ENCODE assay signal across 35 cellular contexts in the genomic region with DNA sequence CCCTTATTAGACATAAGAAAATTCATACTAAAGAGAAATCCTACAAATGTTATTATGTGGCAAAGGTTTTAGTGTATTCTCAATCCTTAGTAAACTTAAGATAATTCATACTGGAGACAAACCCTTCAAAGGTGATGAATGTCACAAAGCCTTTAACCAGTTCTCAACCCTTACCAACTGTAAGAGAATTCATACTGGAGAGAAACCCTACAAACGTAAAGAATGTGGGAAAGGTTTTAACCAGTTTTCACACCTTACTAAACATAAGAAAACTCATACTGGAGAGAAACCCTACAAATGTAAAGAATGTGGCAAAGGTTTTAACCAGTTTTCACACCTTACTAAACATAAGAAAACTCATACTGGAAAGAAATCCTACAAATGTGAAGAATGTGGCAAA.
"Had no signal": no experiment of that assay in that cellular context is flagged by ENCODE, and none has a peak within 500 bp of the region (broad histone marks: within the 10 kb centered on the region; RNA-seq: fewer than 3 reads in every experiment).

No MANE protein-coding gene starts in this region.

- H3K36me3 ChIP-seq: MG63 had no signal

- H3K4me3 ChIP-seq: MG63 had no signal

- H3K9me3 ChIP-seq: MG63 had no signal

- DNase-seq: Karpas-422, Kasumi-1, MG63, MM.1S, MV-4-11, NCI-H1048, NCI-H1092, NCI-H1092 treated with DMSO at 0.1 percent for 48 hours, NCI-H1105, NCI-H1105 treated with DMSO at 0.1 percent for 48 hours, NCI-H1417, NCI-H1417 treated with DMSO at 0.1 percent for 48 hours, NCI-H1436, NCI-H1436 treated with DMSO at 0.1 percent for 48 hours, NCI-H146, NCI-H1694, NCI-H1694 treated with DMSO at 0.1 percent for 48 hours, NCI-H187, NCI-H187 treated with DMSO at 0.1 percent for 48 hours, NCI-H1930, NCI-H2029, NCI-H2029 treated with DMSO at 0.1 percent for 48 hours, NCI-H2081, NCI-H2081 treated with DMSO at 0.1 percent for 48 hours, NCI-H2107, NCI-H2171, NCI-H2171 treated with DMSO at 0.1 percent for 48 hours, NCI-H2227 treated with DMSO at 0.1 percent for 48 hours, NCI-H226, NCI-H345, NCI-H446, NCI-H446 treated with DMSO at 0.1 percent for 48 hours, NCI-H510A, NCI-H510A treated with DMSO at 0.1 percent for 48 hours, NCI-H524 had no signal

- H3K27me3 ChIP-seq: MG63 had no signal
